16 cellular contexts compared by ENCODE assay signal in genomic region chr3:67940200-67940952, GRCh38.
DNase-seq lines count a peak whose midpoint lies in the region; ATAC-seq and TF ChIP-seq lines count a peak whose summit lies in the region.
"Had no signal": no experiment of that assay in that cellular context is flagged by ENCODE, and none has a peak within 500 bp of the region (broad histone marks: within the 10 kb centered on the region; RNA-seq: fewer than 3 reads in every experiment).

No MANE protein-coding gene starts in this region.

- H3K79me2 ChIP-seq in DOHH2 (ENCODE audit: control insufficient read depth, low read length) (no peaks in the 10 kb centered on the region), SK-N-SH (ENCODE audit: insufficient read depth) (no peaks in the 10 kb centered on the region)

- H4K20me1 ChIP-seq in DOHH2 (ENCODE audit: control insufficient read depth, insufficient read depth, low read depth, low read length) (no peaks in the 10 kb centered on the region), SK-N-SH (ENCODE audit: insufficient read depth) (no peaks in the 10 kb centered on the region)

- TF ChIP-seq EP300 in SK-N-SH (IDR thresholded peaks at IDR 0.05; ENCODE audit: borderline replicate concordance in 1 of 2, low read depth in 1 of 2, low read length in 1 of 2) = no peak

- H3K27me3 Mint-ChIP-seq in naive thymus-derived CD4-positive, alpha-beta T cell = no peaks in the 10 kb centered on the region
- no peaks in the 10 kb centered on the region for H3K27me3 Mint-ChIP-seq in T-helper 17 cell

- H3K4me1 ChIP-seq in DOHH2 (ENCODE audit: control insufficient read depth, low read length) (peaks cover 11% of the 10 kb centered on the region), SK-N-SH (ENCODE audit: control insufficient read depth in 1 of 2, insufficient read depth in 2 of 2, low read depth in 1 of 2, low read length in 1 of 2) (no peaks in the 10 kb centered on the region)
- peaks cover 0 to 17% of the 10 kb centered on the region in 2 donors for H3K4me1 ChIP-seq in naive thymus-derived CD4-positive, alpha-beta T cell (ENCODE audit: control insufficient read depth in 2 of 2, insufficient read depth in 2 of 2, low read length in 2 of 2)
- H3K4me1 ChIP-seq: esophagus squamous epithelium, psoas muscle, upper lobe of left lung had no signal

- TF ChIP-seq CTCF in DOHH2 (IDR thresholded peaks at IDR 0.05; ENCODE audit: low read depth, low read length, poor library complexity, severe bottlenecking) (peak; percentile 31), fibroblast of pulmonary artery (IDR thresholded peaks at IDR 0.05; ENCODE audit: low read length, missing control alignments) (no peak), SK-N-SH (IDR thresholded peaks at IDR 0.05) (no peak)

- H3K9me2 ChIP-seq in DOHH2 (replicated peaks; ENCODE audit: control insufficient read depth, low read length) (no peaks in the 10 kb centered on the region), SK-N-SH (no peaks in the 10 kb centered on the region)

- H3K27me3 ChIP-seq in DOHH2 (ENCODE audit: control insufficient read depth, low read length) = no peaks in the 10 kb centered on the region
- no peaks in the 10 kb centered on the region for H3K27me3 ChIP-seq in naive thymus-derived CD4-positive, alpha-beta T cell (ENCODE audit: control insufficient read depth in 2 of 2, insufficient read depth in 2 of 2, low read length in 2 of 2)
- H3K27me3 ChIP-seq in SK-N-SH (ENCODE audit: insufficient read depth) = no peaks in the 10 kb centered on the region
- H3K27me3 ChIP-seq: esophagus squamous epithelium, upper lobe of left lung had no signal

- no peak overlapping the region for H2AFZ ChIP-seq in SK-N-SH (ENCODE audit: low read depth)

- H3K4me3 ChIP-seq in DOHH2 (ENCODE audit: low read length) (no peak overlapping the region), fibroblast of pulmonary artery (replicated peaks; ENCODE audit: low read depth, low read length) (no peak overlapping the region), SK-N-SH (ENCODE audit: low read depth in 2 of 2, low read length in 1 of 2) (no peak overlapping the region)
- no peak overlapping the region for H3K4me3 ChIP-seq in naive thymus-derived CD4-positive, alpha-beta T cell (ENCODE audit: low read length)
- H3K4me3 ChIP-seq: esophagus squamous epithelium, GM12878, psoas muscle, upper lobe of left lung had no signal

- no peak for ATAC-seq in naive thymus-derived CD4-positive, alpha-beta T cell
- no peak for ATAC-seq in T-helper 17 cell
- no peak for ATAC-seq in GM18498 (IDR thresholded peaks at IDR 0.05; ENCODE audit: unreplicated experiment)
- ATAC-seq: GM12878, left colon, psoas muscle, WTC11 had no signal

- peaks cover 0 to 28% (median 28%) of the 10 kb centered on the region in 7 donors for H3K4me1 Mint-ChIP-seq in naive thymus-derived CD4-positive, alpha-beta T cell
- H3K4me1 Mint-ChIP-seq in T-helper 17 cell = peaks cover 6% of the 10 kb centered on the region
- H3K4me1 Mint-ChIP-seq: WTC11 had no signal

- peak overlapping the region in 3 of 10 donors; percentile 49 to 63 (median 60) for H3K4me3 Mint-ChIP-seq in naive thymus-derived CD4-positive, alpha-beta T cell
- H3K4me3 Mint-ChIP-seq in T-helper 17 cell = no peak overlapping the region
- H3K4me3 Mint-ChIP-seq: activated T-helper 1 cell treated with anti-CD3 and anti-CD28 coated beads, Interleukin-12 subunit alpha, Interleukin-12 subunit beta, Interleukin-2, Interleukin-4 antibody, amounts not matched to agents 30 ng/mL and 10 ng/mL and 1 ng/mL, durations not matched to agents 14 hours and 24 hours and 36 hours; WTC11 had no signal

- CTCF ChIA-PET in naive thymus-derived CD4-positive, alpha-beta T cell (lab: Charles Lee) = interaction anchor here (0.7 to 1.7 kb wide), 2 partner anchors 7 to 668 kb away, joined by 4 to 9 read pairs; no protein-coding TSS in a partner anchor
- CTCF ChIA-PET in SK-N-SH (lab: Yijun Ruan, JAX) = no interaction called here

- no peak for TF ChIP-seq RAD21 in SK-N-SH (IDR thresholded peaks at IDR 0.05; ENCODE audit: low read length)

- WGBS in SK-N-SH (ENCODE audit: low lambda C conversion rate) = 23% methylated on average over 2 of the region's 2 CpGs

- peaks cover 0 to 12% (median 3%) of the 10 kb centered on the region in 11 donors for H3K9me3 Mint-ChIP-seq in naive thymus-derived CD4-positive, alpha-beta T cell

- H3K9ac ChIP-seq in SK-N-SH = no peak overlapping the region

- H3K27ac Mint-ChIP-seq in naive thymus-derived CD4-positive, alpha-beta T cell = peak overlapping the region in 8 of 9 donors; percentile 1 to 93 (median 85)
- no peak overlapping the region for H3K27ac Mint-ChIP-seq in T-helper 17 cell
- H3K27ac Mint-ChIP-seq: activated T-helper 1 cell treated with anti-CD3 and anti-CD28 coated beads, Interleukin-12 subunit alpha, Interleukin-12 subunit beta, Interleukin-2, Interleukin-4 antibody, amounts not matched to agents 30 ng/mL and 10 ng/mL and 1 ng/mL, durations not matched to agents 14 hours and 24 hours and 36 hours; WTC11 had no signal

- H3K4me2 ChIP-seq in DOHH2 (ENCODE audit: low read length) = no peak overlapping the region
- no peak overlapping the region for H3K4me2 ChIP-seq in SK-N-SH

- DNase-seq in NAMALWA (ENCODE audit: low spot score) (peak; percentile 1), fibroblast of pulmonary artery (ENCODE audit: low read depth) (peak; percentile 5), COR-L47 (lab: John Stamatoyannopoulos, UW) (no peak), T-helper 17 cell (no peak), SK-N-SH (no peak)
- DNase-seq in naive thymus-derived CD4-positive, alpha-beta T cell = no peak
- DNase-seq: esophagus squamous epithelium, NCI-H187, psoas muscle, upper lobe of left lung had no signal

- intact Hi-C loops in naive thymus-derived CD4-positive, alpha-beta T cell (cut with micrococcal nuclease) = loop anchor here (1.0 to 10.0 kb wide), 4 partner anchors 8 to 316 kb away; partner anchors contain the start of gene SUCLG2 (in 1 of the 2)

- H3K27ac ChIP-seq in DOHH2 (ENCODE audit: low read depth, low read length) (no peak overlapping the region), SK-N-SH (ENCODE audit: low read depth in 2 of 2, low read length in 1 of 2) (no peak overlapping the region)
- H3K27ac ChIP-seq in naive thymus-derived CD4-positive, alpha-beta T cell (ENCODE audit: low read depth, low read length) = no peak overlapping the region
- H3K27ac ChIP-seq: esophagus squamous epithelium, psoas muscle, upper lobe of left lung had no signal

- POLR2A ChIA-PET in naive thymus-derived CD4-positive, alpha-beta T cell (lab: Charles Lee) = interaction anchor here (0.6 kb wide), 1 partner anchor 191 kb away, joined by 3 read pairs; no protein-coding TSS in a partner anchor
- POLR2A ChIA-PET in SK-N-SH (lab: Yijun Ruan, JAX) = no interaction called here

- no peaks in the 10 kb centered on the region for H3F3A ChIP-seq in DOHH2 (ENCODE audit: control insufficient read depth, insufficient read depth)
- no peaks in the 10 kb centered on the region for H3F3A ChIP-seq in SK-N-SH (replicated peaks; ENCODE audit: insufficient read depth)

- H3K9me3 ChIP-seq in DOHH2 (ENCODE audit: control insufficient read depth, insufficient read depth, low read length) (peaks cover 7% of the 10 kb centered on the region; the same call in 1 of the 2 replicates), T-helper 17 cell (ENCODE audit: control insufficient read depth, low read length, poor library complexity, severe bottlenecking) (no peaks in the 10 kb centered on the region), SK-N-SH (no peaks in the 10 kb centered on the region)
- no peaks in the 10 kb centered on the region for H3K9me3 ChIP-seq in naive thymus-derived CD4-positive, alpha-beta T cell (ENCODE audit: control insufficient read depth in 2 of 3, low read length in 3 of 3)
- H3K9me3 ChIP-seq: esophagus squamous epithelium, upper lobe of left lung had no signal

- H3K36me3 ChIP-seq in DOHH2 (ENCODE audit: control insufficient read depth, low read length) (no peaks in the 10 kb centered on the region), SK-N-SH (replicated peaks in 1 of 2; ENCODE audit: control insufficient read depth in 1 of 2, insufficient read depth in 2 of 2, low read length in 1 of 2) (no peaks in the 10 kb centered on the region)
- no peaks in the 10 kb centered on the region for H3K36me3 ChIP-seq in naive thymus-derived CD4-positive, alpha-beta T cell (ENCODE audit: control insufficient read depth in 2 of 3, insufficient read depth in 3 of 3, low read length in 3 of 3)
- H3K36me3 ChIP-seq: esophagus squamous epithelium, upper lobe of left lung had no signal

- H3K36me3 Mint-ChIP-seq in naive thymus-derived CD4-positive, alpha-beta T cell = peaks cover 0 to 4% (median 1%) of the 10 kb centered on the region in 5 donors
- H3K36me3 Mint-ChIP-seq in T-helper 17 cell (ENCODE audit: low read depth) = no peaks in the 10 kb centered on the region

TF ChIP-seq in SK-N-SH, 30 proteins besides CTCF, POLR2A, EP300 and RAD21:
- no peak for TF ChIP-seq FOXM1 (IDR thresholded peaks at IDR 0.05; ENCODE audit: low read depth)
- no peak for TF ChIP-seq MAX (IDR thresholded peaks at IDR 0.05; ENCODE audit: low read depth)
- no peak for TF ChIP-seq GABPA (IDR thresholded peaks at IDR 0.05; ENCODE audit: low read depth)
- TF ChIP-seq ELF1 (IDR thresholded peaks at IDR 0.05) = no peak
- no peak for TF ChIP-seq USF2 (IDR thresholded peaks at IDR 0.05; ENCODE audit: borderline replicate concordance, low read depth, low read length)
- TF ChIP-seq GATA2 (CRISPR knock-in tag; IDR thresholded peaks at IDR 0.05) = no peak
- no peak for TF ChIP-seq CHD2 (IDR thresholded peaks at IDR 0.05; ENCODE audit: low read length, partially characterized antibody)
- no peak for TF ChIP-seq NRF1 (IDR thresholded peaks at IDR 0.05; ENCODE audit: low read depth, low read length)
- TF ChIP-seq TAF1 (IDR thresholded peaks at IDR 0.05; ENCODE audit: borderline replicate concordance, low read depth, low read length) = no peak
- no peak for TF ChIP-seq SIN3A (IDR thresholded peaks at IDR 0.05; ENCODE audit: borderline replicate concordance, low read depth, low read length)
- TF ChIP-seq MXI1 (IDR thresholded peaks at IDR 0.05; ENCODE audit: low read depth, low read length) = no peak
- no peak for TF ChIP-seq TCF12 (IDR thresholded peaks at IDR 0.05)
- no peak for TF ChIP-seq FOSL2 (IDR thresholded peaks at IDR 0.05; ENCODE audit: borderline replicate concordance, low read depth)

Comparison
In these comparisons a context has a peak if more than half of its experiments do, and no peak if none do; other contexts are left out.
1. DNase-seq: peak in NAMALWA (single experiment) and fibroblast of pulmonary artery (single experiment); none in naive thymus-derived CD4-positive, alpha-beta T cell (0 of 9), COR-L47 (single experiment), T-helper 17 cell (0 of 3) and SK-N-SH (single experiment).